24 cellular contexts compared by ENCODE assay signal in the genomic region with DNA sequence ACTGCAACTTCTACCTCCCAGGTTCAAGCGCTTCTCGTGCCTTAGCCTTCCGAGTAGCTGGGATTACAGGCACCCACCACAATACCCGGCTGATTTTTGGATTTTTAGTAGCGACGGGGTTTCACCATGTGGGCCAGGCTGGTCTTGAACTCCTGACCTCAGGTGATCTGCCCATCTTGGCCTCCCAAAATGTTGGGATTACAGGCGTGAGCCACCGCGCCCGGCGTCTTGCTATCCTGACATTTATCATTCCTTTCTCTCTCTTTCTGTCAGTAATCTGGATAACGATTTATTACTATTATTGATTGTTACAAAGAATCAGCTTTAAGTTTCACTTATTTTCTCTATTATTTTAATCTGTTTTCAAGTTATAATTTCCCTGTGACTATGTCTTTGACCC.
"Had no signal": no experiment of that assay in that cellular context is flagged by ENCODE, and none has a peak within 500 bp of the region (broad histone marks: within the 10 kb centered on the region; RNA-seq: fewer than 3 reads in every experiment).

No MANE protein-coding gene starts in this region.

- H3K9me3 ChIP-seq: colonic mucosa, esophagus squamous epithelium, gastrocnemius medialis had no signal

- H3K27ac ChIP-seq: colonic mucosa, coronary artery, dorsolateral prefrontal cortex, epithelial cell of prostate, esophagus muscularis mucosa, esophagus squamous epithelium, foreskin keratinocyte, gastrocnemius medialis, gastroesophageal sphincter, heart left ventricle, heart right ventricle had no signal

- H3K36me3 ChIP-seq: colonic mucosa, esophagus muscularis mucosa, esophagus squamous epithelium, gastrocnemius medialis, gastroesophageal sphincter, heart left ventricle, heart right ventricle had no signal

- H3K4me3 ChIP-seq: colonic mucosa, coronary artery, dorsolateral prefrontal cortex, esophagus muscularis mucosa, esophagus squamous epithelium, gastrocnemius medialis, gastroesophageal sphincter, heart left ventricle, heart right ventricle had no signal

- DNase-seq: colonic mucosa; cortex of kidney; dermis blood vessel endothelial cell; dorsolateral prefrontal cortex; effector CD4-positive, alpha-beta T cell; effector CD8-positive, alpha-beta T cell; effector memory CD4-positive, alpha-beta T cell; effector memory CD8-positive, alpha-beta T cell; endodermal cell; erythroblast; esophagus squamous epithelium; foreskin fibroblast; foreskin keratinocyte; foreskin melanocyte; gastrocnemius medialis; glutamatergic neuron; head of caudate nucleus; heart right ventricle had no signal

- H3K27me3 ChIP-seq: colonic mucosa, dorsolateral prefrontal cortex, esophagus muscularis mucosa, esophagus squamous epithelium, foreskin keratinocyte, gastrocnemius medialis, gastroesophageal sphincter, heart left ventricle, heart right ventricle had no signal

- ATAC-seq: effector memory CD8-positive, alpha-beta T cell; esophagus mucosa; foreskin keratinocyte; gastrocnemius medialis; gastroesophageal sphincter; heart left ventricle; heart right ventricle had no signal

- H3K4me1 ChIP-seq: colonic mucosa, esophagus muscularis mucosa, esophagus squamous epithelium, foreskin keratinocyte, gastrocnemius medialis, gastroesophageal sphincter, heart left ventricle, heart right ventricle had no signal
